In genomic region chr3:106824856-106825255, GRCh38 we compare ENCODE assay signal across 8 cellular contexts.
DNase-seq lines count a peak whose midpoint lies in the region; ATAC-seq and TF ChIP-seq lines count a peak whose summit lies in the region.

No MANE protein-coding gene starts in this region.

- DNase-seq in GM23248 (peak; percentile 60), iPS-NIHi11 (ENCODE audit: low spot score) (peak; percentile 19), NCI-H2171 treated with DMSO at 0.1 percent for 48 hours (lab: John Stamatoyannopoulos, UW) (no peak), COR-L47 (lab: John Stamatoyannopoulos, UW) (no peak)
- no peak for DNase-seq in natural killer cell treated with Interleukin-12 subunit alpha and Interleukin-12 subunit beta and Interleukin-15 and Interleukin-18, amount 100 ng/mL, for 72 hours (ENCODE audit: low spot score)

- H2AFZ ChIP-seq in ACC112 (ENCODE audit: low read length, unreplicated experiment) (peak overlapping the region; percentile 97), GM23248 (peak overlapping the region; percentile 60)

- in situ Hi-C loops in GM23248 (cut with MboI), result no loop called here

- no peaks in the 10 kb centered on the region for H4K20me1 ChIP-seq in GM23248 (ENCODE audit: insufficient read depth)

- peak; percentile 85 for ATAC-seq in SK-N-SH treated with all-trans-retinoic acid at 6 μM for 48 hours
- no peak for ATAC-seq in HG03439 (IDR thresholded peaks at IDR 0.05; ENCODE audit: unreplicated experiment)
- ATAC-seq in natural killer cell treated with Interleukin-12 subunit alpha and Interleukin-12 subunit beta and Interleukin-15 and Interleukin-18, amount 100 ng/mL, for 72 hours, result no peak

- peaks cover 25% of the 10 kb centered on the region for H3F3A ChIP-seq in GM23248 (ENCODE audit: insufficient read depth)

- H3K4me3 Mint-ChIP-seq in natural killer cell treated with Interleukin-12 subunit alpha and Interleukin-12 subunit beta and Interleukin-15 and Interleukin-18, amount 100 ng/mL, for 72 hours, result no peak overlapping the region

- H3K36me3 Mint-ChIP-seq in natural killer cell treated with Interleukin-12 subunit alpha and Interleukin-12 subunit beta and Interleukin-15 and Interleukin-18, amount 100 ng/mL, for 72 hours, result no peaks in the 10 kb centered on the region

- H3K79me2 ChIP-seq in ACC112 (ENCODE audit: control insufficient read depth, insufficient read depth, low read length, unreplicated experiment) (no peaks in the 10 kb centered on the region), GM23248 (ENCODE audit: insufficient read depth) (no peaks in the 10 kb centered on the region)

- H3K36me3 ChIP-seq in ACC112 (ENCODE audit: insufficient read depth, low read length) (no peaks in the 10 kb centered on the region), GM23248 (ENCODE audit: low read depth) (no peaks in the 10 kb centered on the region)

- peak overlapping the region; percentile 34 for H3K4me2 ChIP-seq in GM23248 (ENCODE audit: unreplicated experiment)

- no peaks in the 10 kb centered on the region for H3K27me3 Mint-ChIP-seq in natural killer cell treated with Interleukin-12 subunit alpha and Interleukin-12 subunit beta and Interleukin-15 and Interleukin-18, amount 100 ng/mL, for 72 hours

- H3K27ac ChIP-seq in ACC112 (ENCODE audit: low read depth, low read length), result peak overlapping the region; percentile 49
- H3K27ac ChIP-seq in GM23248, result peak overlapping the region; percentile 66; the same call in 1 of the 2 replicates

- WGBS in GM23248 (ENCODE audit: low coverage in 1 of 2, low lambda C conversion rate in 2 of 2, missing lambda C conversion rate in 2 of 2), 2 experiments, result 76 to 89% methylated on average over 1 of the region's 1 CpG

- no peaks in the 10 kb centered on the region for H3K4me1 Mint-ChIP-seq in natural killer cell treated with Interleukin-12 subunit alpha and Interleukin-12 subunit beta and Interleukin-15 and Interleukin-18, amount 100 ng/mL, for 72 hours (ENCODE audit: low read depth in 2 of 2)

- H3K27me3 ChIP-seq in ACC112 (ENCODE audit: insufficient read depth, low read length) (no peaks in the 10 kb centered on the region), GM23248 (replicated peaks; ENCODE audit: insufficient read depth) (no peaks in the 10 kb centered on the region)

- H3K4me1 ChIP-seq in ACC112 (ENCODE audit: control insufficient read depth, insufficient read depth, low read length, unreplicated experiment) (peaks cover 41% of the 10 kb centered on the region), GM23248 (ENCODE audit: insufficient read depth) (peaks cover 42% of the 10 kb centered on the region)

- H3K27ac Mint-ChIP-seq in natural killer cell treated with Interleukin-12 subunit alpha and Interleukin-12 subunit beta and Interleukin-15 and Interleukin-18, amount 100 ng/mL, for 72 hours, result no peak overlapping the region

- no peaks in the 10 kb centered on the region for H3K9me3 ChIP-seq in GM23248 (ENCODE audit: low read depth)

- H3K9ac ChIP-seq in GM23248, result no peak overlapping the region

- H3K9me2 ChIP-seq in GM23248 (ENCODE audit: insufficient read depth), result no peaks in the 10 kb centered on the region

- no peaks in the 10 kb centered on the region for H3K9me3 Mint-ChIP-seq in natural killer cell treated with Interleukin-12 subunit alpha and Interleukin-12 subunit beta and Interleukin-15 and Interleukin-18, amount 100 ng/mL, for 72 hours

- H3K4me3 ChIP-seq in ACC112 (ENCODE audit: low read depth, low read length) (no peak overlapping the region; the same call in 1 of the 2 replicates), GM23248 (no peak overlapping the region)

TF ChIP-seq in SK-N-SH treated with all-trans-retinoic acid at 6 μM for 48 hours, 23 proteins besides CTCF, POLR2A, EP300 and RAD21:
- TF ChIP-seq POU6F1 (CRISPR knock-in tag; IDR thresholded peaks at IDR 0.05; ENCODE audit: borderline replicate concordance, low read depth) (no peak), TCF4 (CRISPR knock-in tag; IDR thresholded peaks at IDR 0.05; ENCODE audit: borderline replicate concordance) (no peak), PPARA (CRISPR knock-in tag; IDR thresholded peaks at IDR 0.05; ENCODE audit: borderline replicate concordance) (no peak), ZFP30 (CRISPR knock-in tag; IDR thresholded peaks at IDR 0.05) (no peak), PATZ1 (CRISPR knock-in tag; IDR thresholded peaks at IDR 0.05; ENCODE audit: borderline replicate concordance) (no peak), ZC3H10 (CRISPR knock-in tag; IDR thresholded peaks at IDR 0.05) (no peak), RARB (CRISPR knock-in tag; IDR thresholded peaks at IDR 0.05) (no peak), ARNTL (CRISPR knock-in tag; IDR thresholded peaks at IDR 0.05; ENCODE audit: borderline replicate concordance, low read depth) (no peak), ISL1 (CRISPR knock-in tag; IDR thresholded peaks at IDR 0.05) (no peak), CSRNP3 (CRISPR knock-in tag; IDR thresholded peaks at IDR 0.05) (no peak), GLIS3 (CRISPR knock-in tag; IDR thresholded peaks at IDR 0.05) (no peak), ZNF565 (CRISPR knock-in tag; conservative IDR thresholded peaks at IDR 0.05; ENCODE audit: low read depth) (no peak), ZNF8 (CRISPR knock-in tag; IDR thresholded peaks at IDR 0.05) (no peak), TOX (CRISPR knock-in tag; IDR thresholded peaks at IDR 0.05; ENCODE audit: borderline replicate concordance) (no peak), SNAI2 (CRISPR knock-in tag; IDR thresholded peaks at IDR 0.05) (no peak), ESRRG (CRISPR knock-in tag; IDR thresholded peaks at IDR 0.05) (no peak), BACH2 (CRISPR knock-in tag; IDR thresholded peaks at IDR 0.05; ENCODE audit: borderline replicate concordance) (no peak), ZNF70 (CRISPR knock-in tag; IDR thresholded peaks at IDR 0.05) (no peak), CSDC2 (CRISPR knock-in tag; IDR thresholded peaks at IDR 0.05) (no peak)
- TF ChIP-seq, protein P1, sequence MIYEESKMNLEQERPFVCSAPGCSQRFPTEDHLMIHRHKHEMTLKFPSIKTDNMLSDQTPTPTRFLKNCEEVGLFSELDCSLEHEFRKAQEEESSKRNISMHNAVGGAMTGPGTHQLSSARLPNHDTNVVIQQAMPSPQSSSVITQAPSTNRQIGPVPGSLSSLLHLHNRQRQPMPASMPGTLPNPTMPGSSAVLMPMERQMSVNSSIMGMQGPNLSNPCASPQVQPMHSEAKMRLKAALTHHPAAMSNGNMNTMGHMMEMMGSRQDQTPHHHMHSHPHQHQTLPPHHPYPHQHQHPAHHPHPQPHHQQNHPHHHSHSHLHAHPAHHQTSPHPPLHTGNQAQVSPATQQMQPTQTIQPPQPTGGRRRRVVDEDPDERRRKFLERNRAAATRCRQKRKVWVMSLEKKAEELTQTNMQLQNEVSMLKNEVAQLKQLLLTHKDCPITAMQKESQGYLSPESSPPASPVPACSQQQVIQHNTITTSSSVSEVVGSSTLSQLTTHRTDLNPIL (CRISPR knock-in tag; IDR thresholded peaks at IDR 0.05; ENCODE audit: low read depth), result no peak

Comparison
In these comparisons a context has a peak if more than half of its experiments do, and no peak if none do; other contexts are left out.
1. DNase-seq: peak in GM23248 (single experiment) and iPS-NIHi11 (single experiment); none in NCI-H2171 treated with DMSO at 0.1 percent for 48 hours (single experiment), COR-L47 (single experiment) and natural killer cell treated with Interleukin-12 subunit alpha and Interleukin-12 subunit beta and Interleukin-15 and Interleukin-18, amount 100 ng/mL, for 72 hours (single experiment).